1 cellular context compared by ENCODE assay signal in the genomic region with DNA sequence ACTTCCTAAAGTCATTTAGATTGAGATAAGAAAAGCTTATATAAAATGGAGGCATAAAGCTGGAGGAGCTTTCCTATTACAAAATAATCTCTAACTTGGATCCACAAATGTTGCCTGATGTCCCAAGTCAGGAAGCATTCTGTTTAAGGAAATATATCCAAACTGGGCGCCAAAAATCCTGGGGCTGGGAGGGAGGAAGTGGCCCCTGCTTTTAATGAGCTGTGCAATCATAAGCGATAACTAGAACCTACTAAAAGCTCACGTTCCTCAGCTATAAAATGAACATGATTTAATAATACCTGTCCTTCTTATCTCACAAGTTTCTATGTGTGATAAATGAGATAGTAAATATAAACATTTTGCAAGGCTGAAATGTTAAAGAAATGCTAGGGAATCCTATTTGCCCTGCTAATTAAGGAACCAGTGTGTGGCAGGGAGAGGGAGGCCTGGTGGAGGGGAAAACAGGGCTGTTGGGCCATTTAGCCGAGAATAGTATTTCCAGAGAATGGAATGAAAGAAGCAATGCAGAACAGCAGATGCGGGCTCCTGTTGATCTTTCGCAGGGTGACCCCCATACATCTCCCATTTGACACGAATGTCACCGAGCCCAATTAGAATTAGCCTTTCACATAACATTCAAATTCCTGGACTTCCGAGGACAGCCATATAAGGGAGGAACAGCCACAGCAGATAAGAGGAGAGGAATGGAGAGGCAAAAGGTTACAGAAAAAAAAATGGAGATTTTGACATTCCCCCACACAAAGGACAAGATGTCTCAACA.
TF ChIP-seq lines count a peak whose summit lies in the region.

No MANE protein-coding gene starts in this region.

TF ChIP-seq in IMR-90, 13 proteins besides CTCF, POLR2A, EP300 and RAD21:
- no peak for TF ChIP-seq CEBPB (IDR thresholded peaks at IDR 0.05; ENCODE audit: low read depth, low read length)
